ENCODE assay signal across 2 cellular contexts in the genomic region with DNA sequence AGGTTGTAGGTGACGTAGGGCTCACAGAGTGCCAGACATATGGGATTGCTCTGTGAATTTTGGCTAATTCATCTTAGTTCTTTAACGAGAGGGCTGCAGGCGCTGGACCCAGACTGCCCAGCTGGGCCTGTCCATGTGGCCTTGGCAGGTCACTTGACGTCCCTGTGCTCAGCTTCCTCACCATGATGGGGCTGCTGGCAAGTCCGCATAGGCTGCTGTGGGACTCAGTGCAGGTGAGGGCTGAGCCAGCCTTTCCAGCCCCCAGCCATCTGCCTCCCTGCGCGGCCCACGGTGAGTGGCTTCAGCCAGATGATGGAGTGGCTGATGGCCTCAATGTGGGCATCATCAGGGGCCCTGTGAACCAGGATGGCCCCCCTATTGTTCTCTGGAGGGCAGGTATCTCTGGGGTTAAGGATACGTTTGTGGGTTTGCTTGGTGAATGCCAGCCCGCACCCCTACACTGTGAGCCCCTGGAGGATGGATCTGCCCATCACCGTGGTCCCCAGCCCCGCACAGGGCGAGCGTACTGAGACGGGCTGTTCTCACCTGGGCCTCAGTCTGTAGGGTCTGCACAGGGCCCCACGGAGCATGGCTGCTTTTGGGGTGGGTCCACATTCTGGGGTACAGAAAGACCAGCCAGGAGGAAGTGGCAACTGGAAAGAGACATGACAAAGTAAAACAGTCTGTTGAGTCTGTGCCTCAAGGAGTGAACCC.
TF ChIP-seq lines count a peak whose summit lies in the region.

No MANE protein-coding gene starts in this region.

TF ChIP-seq in A549, 52 proteins besides CTCF, POLR2A, EP300 and RAD21 (continued from another document):
- TF ChIP-seq, protein P1, sequence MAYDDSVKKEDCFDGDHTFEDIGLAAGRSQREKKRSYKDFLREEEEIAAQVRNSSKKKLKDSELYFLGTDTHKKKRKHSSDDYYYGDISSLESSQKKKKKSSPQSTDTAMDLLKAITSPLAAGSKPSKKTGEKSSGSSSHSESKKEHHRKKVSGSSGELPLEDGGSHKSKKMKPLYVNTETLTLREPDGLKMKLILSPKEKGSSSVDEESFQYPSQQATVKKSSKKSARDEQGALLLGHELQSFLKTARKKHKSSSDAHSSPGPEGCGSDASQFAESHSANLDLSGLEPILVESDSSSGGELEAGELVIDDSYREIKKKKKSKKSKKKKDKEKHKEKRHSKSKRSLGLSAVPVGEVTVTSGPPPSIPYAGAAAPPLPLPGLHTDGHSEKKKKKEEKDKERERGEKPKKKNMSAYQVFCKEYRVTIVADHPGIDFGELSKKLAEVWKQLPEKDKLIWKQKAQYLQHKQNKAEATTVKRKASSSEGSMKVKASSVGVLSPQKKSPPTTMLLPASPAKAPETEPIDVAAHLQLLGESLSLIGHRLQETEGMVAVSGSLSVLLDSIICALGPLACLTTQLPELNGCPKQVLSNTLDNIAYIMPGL (CRISPR knock-in tag; IDR thresholded peaks at IDR 0.05; ENCODE audit: borderline replicate concordance) = no peak
- TF ChIP-seq MYC (IDR thresholded peaks at IDR 0.05; ENCODE audit: borderline replicate concordance, low read length) = no peak
- TF ChIP-seq JUNB (IDR thresholded peaks at IDR 0.05) = no peak
- TF ChIP-seq MAFK (IDR thresholded peaks at IDR 0.05; ENCODE audit: partially characterized antibody) = no peak
- no peak for TF ChIP-seq ZSCAN20 (CRISPR knock-in tag; IDR thresholded peaks at IDR 0.05)
- TF ChIP-seq TP53 (CRISPR knock-in tag; IDR thresholded peaks at IDR 0.05) = no peak
- TF ChIP-seq, protein P2, sequence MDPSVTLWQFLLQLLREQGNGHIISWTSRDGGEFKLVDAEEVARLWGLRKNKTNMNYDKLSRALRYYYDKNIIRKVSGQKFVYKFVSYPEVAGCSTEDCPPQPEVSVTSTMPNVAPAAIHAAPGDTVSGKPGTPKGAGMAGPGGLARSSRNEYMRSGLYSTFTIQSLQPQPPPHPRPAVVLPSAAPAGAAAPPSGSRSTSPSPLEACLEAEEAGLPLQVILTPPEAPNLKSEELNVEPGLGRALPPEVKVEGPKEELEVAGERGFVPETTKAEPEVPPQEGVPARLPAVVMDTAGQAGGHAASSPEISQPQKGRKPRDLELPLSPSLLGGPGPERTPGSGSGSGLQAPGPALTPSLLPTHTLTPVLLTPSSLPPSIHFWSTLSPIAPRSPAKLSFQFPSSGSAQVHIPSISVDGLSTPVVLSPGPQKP (IDR thresholded peaks at IDR 0.05; ENCODE audit: low read depth, low read length) = no peak
- TF ChIP-seq FOSB (CRISPR knock-in tag; IDR thresholded peaks at IDR 0.05) = no peak
- TF ChIP-seq, protein P3, sequence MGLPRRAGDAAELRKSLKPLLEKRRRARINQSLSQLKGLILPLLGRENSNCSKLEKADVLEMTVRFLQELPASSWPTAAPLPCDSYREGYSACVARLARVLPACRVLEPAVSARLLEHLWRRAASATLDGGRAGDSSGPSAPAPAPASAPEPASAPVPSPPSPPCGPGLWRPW (IDR thresholded peaks at IDR 0.05) = no peak
- TF ChIP-seq CEBPB (IDR thresholded peaks at IDR 0.05) = no peak
- TF ChIP-seq KDM1A (IDR thresholded peaks at IDR 0.05; ENCODE audit: low read depth) = no peak
- TF ChIP-seq, protein P4, sequence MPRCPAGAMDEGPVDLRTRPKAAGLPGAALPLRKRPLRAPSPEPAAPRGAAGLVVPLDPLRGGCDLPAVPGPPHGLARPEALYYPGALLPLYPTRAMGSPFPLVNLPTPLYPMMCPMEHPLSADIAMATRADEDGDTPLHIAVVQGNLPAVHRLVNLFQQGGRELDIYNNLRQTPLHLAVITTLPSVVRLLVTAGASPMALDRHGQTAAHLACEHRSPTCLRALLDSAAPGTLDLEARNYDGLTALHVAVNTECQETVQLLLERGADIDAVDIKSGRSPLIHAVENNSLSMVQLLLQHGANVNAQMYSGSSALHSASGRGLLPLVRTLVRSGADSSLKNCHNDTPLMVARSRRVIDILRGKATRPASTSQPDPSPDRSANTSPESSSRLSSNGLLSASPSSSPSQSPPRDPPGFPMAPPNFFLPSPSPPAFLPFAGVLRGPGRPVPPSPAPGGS (IDR thresholded peaks at IDR 0.05) = no peak

TF ChIP-seq in GM23338, 12 proteins besides CTCF, POLR2A, EP300 and RAD21 (continued from another document):
- TF ChIP-seq, protein P5, sequence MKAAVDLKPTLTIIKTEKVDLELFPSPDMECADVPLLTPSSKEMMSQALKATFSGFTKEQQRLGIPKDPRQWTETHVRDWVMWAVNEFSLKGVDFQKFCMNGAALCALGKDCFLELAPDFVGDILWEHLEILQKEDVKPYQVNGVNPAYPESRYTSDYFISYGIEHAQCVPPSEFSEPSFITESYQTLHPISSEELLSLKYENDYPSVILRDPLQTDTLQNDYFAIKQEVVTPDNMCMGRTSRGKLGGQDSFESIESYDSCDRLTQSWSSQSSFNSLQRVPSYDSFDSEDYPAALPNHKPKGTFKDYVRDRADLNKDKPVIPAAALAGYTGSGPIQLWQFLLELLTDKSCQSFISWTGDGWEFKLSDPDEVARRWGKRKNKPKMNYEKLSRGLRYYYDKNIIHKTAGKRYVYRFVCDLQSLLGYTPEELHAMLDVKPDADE (IDR thresholded peaks at IDR 0.05) = no peak
- TF ChIP-seq, protein P6, sequence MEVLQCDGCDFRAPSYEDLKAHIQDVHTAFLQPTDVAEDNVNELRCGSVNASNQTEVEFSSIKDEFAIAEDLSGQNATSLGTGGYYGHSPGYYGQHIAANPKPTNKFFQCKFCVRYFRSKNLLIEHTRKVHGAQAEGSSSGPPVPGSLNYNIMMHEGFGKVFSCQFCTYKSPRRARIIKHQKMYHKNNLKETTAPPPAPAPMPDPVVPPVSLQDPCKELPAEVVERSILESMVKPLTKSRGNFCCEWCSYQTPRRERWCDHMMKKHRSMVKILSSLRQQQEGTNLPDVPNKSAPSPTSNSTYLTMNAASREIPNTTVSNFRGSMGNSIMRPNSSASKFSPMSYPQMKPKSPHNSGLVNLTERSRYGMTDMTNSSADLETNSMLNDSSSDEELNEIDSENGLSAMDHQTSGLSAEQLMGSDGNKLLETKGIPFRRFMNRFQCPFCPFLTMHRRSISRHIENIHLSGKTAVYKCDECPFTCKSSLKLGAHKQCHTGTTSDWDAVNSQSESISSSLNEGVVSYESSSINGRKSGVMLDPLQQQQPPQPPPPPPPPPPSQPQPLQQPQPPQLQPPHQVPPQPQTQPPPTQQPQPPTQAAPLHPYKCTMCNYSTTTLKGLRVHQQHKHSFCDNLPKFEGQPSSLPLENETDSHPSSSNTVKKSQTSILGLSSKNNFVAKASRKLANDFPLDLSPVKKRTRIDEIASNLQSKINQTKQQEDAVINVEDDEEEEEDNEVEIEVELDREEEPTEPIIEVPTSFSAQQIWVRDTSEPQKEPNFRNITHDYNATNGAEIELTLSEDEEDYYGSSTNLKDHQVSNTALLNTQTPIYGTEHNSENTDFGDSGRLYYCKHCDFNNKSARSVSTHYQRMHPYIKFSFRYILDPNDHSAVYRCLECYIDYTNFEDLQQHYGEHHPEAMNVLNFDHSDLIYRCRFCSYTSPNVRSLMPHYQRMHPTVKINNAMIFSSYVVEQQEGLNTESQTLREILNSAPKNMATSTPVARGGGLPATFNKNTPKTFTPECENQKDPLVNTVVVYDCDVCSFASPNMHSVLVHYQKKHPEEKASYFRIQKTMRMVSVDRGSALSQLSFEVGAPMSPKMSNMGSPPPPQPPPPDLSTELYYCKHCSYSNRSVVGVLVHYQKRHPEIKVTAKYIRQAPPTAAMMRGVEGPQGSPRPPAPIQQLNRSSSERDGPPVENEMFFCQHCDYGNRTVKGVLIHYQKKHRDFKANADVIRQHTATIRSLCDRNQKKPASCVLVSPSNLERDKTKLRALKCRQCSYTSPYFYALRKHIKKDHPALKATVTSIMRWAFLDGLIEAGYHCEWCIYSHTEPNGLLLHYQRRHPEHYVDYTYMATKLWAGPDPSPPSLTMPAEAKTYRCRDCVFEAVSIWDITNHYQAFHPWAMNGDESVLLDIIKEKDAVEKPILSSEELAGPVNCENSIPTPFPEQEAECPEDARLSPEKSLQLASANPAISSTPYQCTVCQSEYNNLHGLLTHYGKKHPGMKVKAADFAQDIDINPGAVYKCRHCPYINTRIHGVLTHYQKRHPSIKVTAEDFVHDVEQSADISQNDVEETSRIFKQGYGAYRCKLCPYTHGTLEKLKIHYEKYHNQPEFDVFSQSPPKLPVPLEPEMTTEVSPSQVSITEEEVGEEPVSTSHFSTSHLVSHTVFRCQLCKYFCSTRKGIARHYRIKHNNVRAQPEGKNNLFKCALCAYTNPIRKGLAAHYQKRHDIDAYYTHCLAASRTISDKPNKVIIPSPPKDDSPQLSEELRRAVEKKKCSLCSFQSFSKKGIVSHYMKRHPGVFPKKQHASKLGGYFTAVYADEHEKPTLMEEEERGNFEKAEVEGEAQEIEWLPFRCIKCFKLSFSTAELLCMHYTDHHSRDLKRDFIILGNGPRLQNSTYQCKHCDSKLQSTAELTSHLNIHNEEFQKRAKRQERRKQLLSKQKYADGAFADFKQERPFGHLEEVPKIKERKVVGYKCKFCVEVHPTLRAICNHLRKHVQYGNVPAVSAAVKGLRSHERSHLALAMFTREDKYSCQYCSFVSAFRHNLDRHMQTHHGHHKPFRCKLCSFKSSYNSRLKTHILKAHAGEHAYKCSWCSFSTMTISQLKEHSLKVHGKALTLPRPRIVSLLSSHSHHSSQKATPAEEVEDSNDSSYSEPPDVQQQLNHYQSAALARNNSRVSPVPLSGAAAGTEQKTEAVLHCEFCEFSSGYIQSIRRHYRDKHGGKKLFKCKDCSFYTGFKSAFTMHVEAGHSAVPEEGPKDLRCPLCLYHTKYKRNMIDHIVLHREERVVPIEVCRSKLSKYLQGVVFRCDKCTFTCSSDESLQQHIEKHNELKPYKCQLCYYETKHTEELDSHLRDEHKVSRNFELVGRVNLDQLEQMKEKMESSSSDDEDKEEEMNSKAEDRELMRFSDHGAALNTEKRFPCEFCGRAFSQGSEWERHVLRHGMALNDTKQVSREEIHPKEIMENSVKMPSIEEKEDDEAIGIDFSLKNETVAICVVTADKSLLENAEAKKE (CRISPR knock-in tag; IDR thresholded peaks at IDR 0.05) = no peak
- no peak for TF ChIP-seq EZH2phosphoT487 (IDR thresholded peaks at IDR 0.05; ENCODE audit: unreplicated experiment)
- TF ChIP-seq, protein P7, sequence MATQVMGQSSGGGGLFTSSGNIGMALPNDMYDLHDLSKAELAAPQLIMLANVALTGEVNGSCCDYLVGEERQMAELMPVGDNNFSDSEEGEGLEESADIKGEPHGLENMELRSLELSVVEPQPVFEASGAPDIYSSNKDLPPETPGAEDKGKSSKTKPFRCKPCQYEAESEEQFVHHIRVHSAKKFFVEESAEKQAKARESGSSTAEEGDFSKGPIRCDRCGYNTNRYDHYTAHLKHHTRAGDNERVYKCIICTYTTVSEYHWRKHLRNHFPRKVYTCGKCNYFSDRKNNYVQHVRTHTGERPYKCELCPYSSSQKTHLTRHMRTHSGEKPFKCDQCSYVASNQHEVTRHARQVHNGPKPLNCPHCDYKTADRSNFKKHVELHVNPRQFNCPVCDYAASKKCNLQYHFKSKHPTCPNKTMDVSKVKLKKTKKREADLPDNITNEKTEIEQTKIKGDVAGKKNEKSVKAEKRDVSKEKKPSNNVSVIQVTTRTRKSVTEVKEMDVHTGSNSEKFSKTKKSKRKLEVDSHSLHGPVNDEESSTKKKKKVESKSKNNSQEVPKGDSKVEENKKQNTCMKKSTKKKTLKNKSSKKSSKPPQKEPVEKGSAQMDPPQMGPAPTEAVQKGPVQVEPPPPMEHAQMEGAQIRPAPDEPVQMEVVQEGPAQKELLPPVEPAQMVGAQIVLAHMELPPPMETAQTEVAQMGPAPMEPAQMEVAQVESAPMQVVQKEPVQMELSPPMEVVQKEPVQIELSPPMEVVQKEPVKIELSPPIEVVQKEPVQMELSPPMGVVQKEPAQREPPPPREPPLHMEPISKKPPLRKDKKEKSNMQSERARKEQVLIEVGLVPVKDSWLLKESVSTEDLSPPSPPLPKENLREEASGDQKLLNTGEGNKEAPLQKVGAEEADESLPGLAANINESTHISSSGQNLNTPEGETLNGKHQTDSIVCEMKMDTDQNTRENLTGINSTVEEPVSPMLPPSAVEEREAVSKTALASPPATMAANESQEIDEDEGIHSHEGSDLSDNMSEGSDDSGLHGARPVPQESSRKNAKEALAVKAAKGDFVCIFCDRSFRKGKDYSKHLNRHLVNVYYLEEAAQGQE (IDR thresholded peaks at IDR 0.05; ENCODE audit: unreplicated experiment) = no peak
- no peak for TF ChIP-seq ZNF331 (CRISPR knock-in tag; IDR thresholded peaks at IDR 0.05; ENCODE audit: low read depth)
- no peak for TF ChIP-seq POLR2AphosphoS5 (IDR thresholded peaks at IDR 0.05; ENCODE audit: low read depth)
- TF ChIP-seq STAT1 (IDR thresholded peaks at IDR 0.05; ENCODE audit: unreplicated experiment) = no peak
- no peak for TF ChIP-seq JUNB (IDR thresholded peaks at IDR 0.05; ENCODE audit: unreplicated experiment)
